19 cellular contexts compared by ENCODE assay signal in the genomic region with DNA sequence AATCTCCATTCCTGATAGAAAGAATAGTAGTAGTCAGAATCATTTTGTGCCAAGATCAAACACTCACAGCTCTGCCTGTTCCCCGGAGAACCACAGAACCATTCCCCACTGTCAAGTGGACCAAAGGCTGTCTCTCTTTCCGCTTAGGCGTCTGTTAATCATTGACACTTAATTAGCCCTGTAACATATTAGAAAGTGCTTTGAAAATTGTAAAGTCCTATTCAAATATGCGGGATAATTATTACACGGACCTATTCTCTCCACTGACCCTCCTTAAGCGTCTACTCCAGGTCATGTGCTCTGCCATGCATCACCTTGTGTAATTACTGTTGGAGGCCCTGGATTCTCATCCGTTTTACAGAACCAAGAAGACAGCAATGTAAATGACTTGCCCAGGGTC.
"Had no signal": no experiment of that assay in that cellular context is flagged by ENCODE, and none has a peak within 500 bp of the region (broad histone marks: within the 10 kb centered on the region; RNA-seq: fewer than 3 reads in every experiment).

No MANE protein-coding gene starts in this region.

- H3K27ac Mint-ChIP-seq: activated B cell treated with CpG ODN at 0.5 μM for 24 hours; activated CD4-positive, alpha-beta T cell treated with anti-CD3 and anti-CD28 coated beads for 36 hours; activated naive CD4-positive, alpha-beta T cell treated with anti-CD3 and anti-CD28 coated beads for 36 hours; activated naive CD8-positive, alpha-beta T cell treated with anti-CD3 and anti-CD28 coated beads, Interleukin-2, amount 10 ng/mL, durations not matched to agents 7 days and 5 days; endodermal cell; T-helper 1 cell treated with Interleukin-12 subunit alpha and Interleukin-12 subunit beta and Interleukin-4 antibody, amounts not matched to agents 30 μg/mL and 1 μg/mL, for 36 hours had no signal

- H3K36me3 Mint-ChIP-seq: naive thymus-derived CD4-positive, alpha-beta T cell had no signal

- ATAC-seq: activated CD4-positive, alpha-beta T cell treated with anti-CD3 and anti-CD28 coated beads for 36 hours; activated T-cell treated with anti-CD3 and anti-CD28 coated beads, Interleukin-2, amount 50 U/mL, for 4 hours; naive thymus-derived CD4-positive, alpha-beta T cell; stimulated activated naive CD8-positive, alpha-beta T cell treated with anti-CD3 and anti-CD28 coated beads, Interleukin-15, Interleukin-2, amounts not matched to agents 100 U/mL and 50 U/mL, for 24 hours had no signal

- H3K4me1 Mint-ChIP-seq: activated B cell treated with CpG ODN at 0.5 μM for 24 hours; activated CD4-positive, alpha-beta T cell treated with anti-CD3 and anti-CD28 coated beads for 36 hours had no signal

- H3K27me3 Mint-ChIP-seq: activated CD4-positive, alpha-beta T cell treated with anti-CD3 and anti-CD28 coated beads for 36 hours had no signal

- H3K36me3 ChIP-seq: colonic mucosa, spleen had no signal

- H3K4me3 Mint-ChIP-seq: activated B cell treated with CpG ODN at 0.5 μM for 24 hours; activated CD4-positive, alpha-beta T cell treated with anti-CD3 and anti-CD28 coated beads for 36 hours; activated naive CD4-positive, alpha-beta T cell treated with anti-CD3 and anti-CD28 coated beads for 36 hours; activated naive CD8-positive, alpha-beta T cell treated with anti-CD3 and anti-CD28 coated beads, Interleukin-2, amount 10 ng/mL, durations not matched to agents 7 days and 5 days; activated T-cell treated with anti-CD3 and anti-CD28 coated beads, Interleukin-2, amount 50 U/mL, for 4 hours; endodermal cell; naive thymus-derived CD4-positive, alpha-beta T cell; T-helper 1 cell treated with Interleukin-12 subunit alpha and Interleukin-12 subunit beta and Interleukin-4 antibody, amounts not matched to agents 30 μg/mL and 1 μg/mL, for 36 hours had no signal

- DNase-seq: activated B cell treated with CpG ODN at 0.5 μM for 24 hours; activated CD4-positive, alpha-beta T cell treated with anti-CD3 and anti-CD28 coated beads for 36 hours; activated CD4-positive, alpha-beta T cell treated with anti-CD3 and anti-CD28 coated beads, Interleukin-2, amount 50 U/mL, for 48 hours; activated CD8-positive, alpha-beta memory T cell treated with anti-CD3 and anti-CD28 coated beads, Interleukin-2, amount 50 U/mL, for 48 hours; activated effector memory CD4-positive, alpha-beta T cell treated with Interleukin-2 at 50 U/mL for 16 hours; activated naive CD4-positive, alpha-beta T cell treated with anti-CD3 and anti-CD28 coated beads for 36 hours; activated naive CD8-positive, alpha-beta T cell treated with anti-CD3 and anti-CD28 coated beads, Interleukin-2, amount 10 ng/mL, durations not matched to agents 7 days and 5 days; activated T-cell treated with anti-CD3 and anti-CD28 coated beads, Interleukin-2, amount 50 U/mL, for 4 hours; amniotic stem cell; colonic mucosa; endodermal cell; foreskin fibroblast; mesendoderm; naive thymus-derived CD4-positive, alpha-beta T cell; spleen; stimulated activated CD4-positive, alpha-beta T cell treated with anti-CD3 and anti-CD28 coated beads, Interleukin-4, amount 100 ng/mL, for 1 hour; stimulated activated naive CD8-positive, alpha-beta T cell treated with anti-CD3 and anti-CD28 coated beads, Interleukin-15, Interleukin-2, amounts not matched to agents 100 U/mL and 50 U/mL, for 24 hours had no signal

- H3K4me1 ChIP-seq: colonic mucosa, spleen had no signal

- H3K9me3 Mint-ChIP-seq: activated B cell treated with CpG ODN at 0.5 μM for 24 hours; activated naive CD4-positive, alpha-beta T cell treated with anti-CD3 and anti-CD28 coated beads for 36 hours; activated T-cell treated with anti-CD3 and anti-CD28 coated beads, Interleukin-2, amount 50 U/mL, for 4 hours had no signal

- H3K27ac ChIP-seq: colonic mucosa, epithelial cell of prostate, spleen had no signal

- H3K9me3 ChIP-seq: colonic mucosa had no signal

- H3K4me3 ChIP-seq: colonic mucosa, spleen had no signal

- H3K27me3 ChIP-seq: colonic mucosa had no signal
